ENCODE assay signal across 21 cellular contexts in genomic region chr17:20033410-20033809, GRCh38.
"Had no signal": no experiment of that assay in that cellular context is flagged by ENCODE, and none has a peak within 500 bp of the region (broad histone marks: within the 10 kb centered on the region; RNA-seq: fewer than 3 reads in every experiment).

No MANE protein-coding gene starts in this region.

- H3K9me3 ChIP-seq: lower lobe of right lung, ovary, testis, transverse colon had no signal

- H3K27ac ChIP-seq: heart right ventricle, left ventricle myocardium inferior, lower lobe of right lung, ovary, right atrium auricular region, sigmoid colon, testis, transverse colon had no signal

- ATAC-seq: esophagus mucosa; heart right ventricle; lower lobe of right lung; natural killer cell; stimulated activated naive CD8-positive, alpha-beta T cell treated with anti-CD3 and anti-CD28 coated beads, Interleukin-15, amount 100 ng/mL, for 72 hours had no signal

- H3K27me3 ChIP-seq: heart right ventricle, ovary, right atrium auricular region, sigmoid colon, testis had no signal

- FAIRE-seq: endometrium, frontal cortex, islet of Langerhans had no signal

- H3K4me3 ChIP-seq: heart right ventricle, left ventricle myocardium inferior, lower lobe of right lung, ovary, right atrium auricular region, sigmoid colon, skin epidermis, testis, transverse colon had no signal

- DNase-seq: cortex of kidney; effector memory CD4-positive, alpha-beta T cell; heart right ventricle; hypothalamus; left ventricle myocardium inferior; lower lobe of right lung; natural killer cell; ovary; sigmoid colon; stimulated activated CD4-positive, alpha-beta T cell treated with anti-CD3 and anti-CD28 coated beads, Interleukin-2, amount 100 ng/mL, for 24 hours; stimulated activated CD4-positive, alpha-beta T cell treated with anti-CD3 and anti-CD28 coated beads, Interleukin-4, amount 100 ng/mL, for 4 hours; stimulated activated naive B cell treated with anti-CD40 and anti-IgM and Interleukin-4, amounts not matched to agents 10 μg/mL and 1 μg/mL and 100 μg/mL, for 72 hours; stimulated activated naive CD8-positive, alpha-beta T cell treated with anti-CD3 and anti-CD28 coated beads, Interleukin-15, amount 100 ng/mL, for 72 hours; testis; transverse colon had no signal

- H3K4me1 ChIP-seq: left ventricle myocardium inferior, lower lobe of right lung, right atrium auricular region, sigmoid colon, testis, transverse colon had no signal

- H3K36me3 ChIP-seq: heart right ventricle, left ventricle myocardium inferior, lower lobe of right lung, ovary, right atrium auricular region, sigmoid colon, transverse colon had no signal
